In the genomic region with DNA sequence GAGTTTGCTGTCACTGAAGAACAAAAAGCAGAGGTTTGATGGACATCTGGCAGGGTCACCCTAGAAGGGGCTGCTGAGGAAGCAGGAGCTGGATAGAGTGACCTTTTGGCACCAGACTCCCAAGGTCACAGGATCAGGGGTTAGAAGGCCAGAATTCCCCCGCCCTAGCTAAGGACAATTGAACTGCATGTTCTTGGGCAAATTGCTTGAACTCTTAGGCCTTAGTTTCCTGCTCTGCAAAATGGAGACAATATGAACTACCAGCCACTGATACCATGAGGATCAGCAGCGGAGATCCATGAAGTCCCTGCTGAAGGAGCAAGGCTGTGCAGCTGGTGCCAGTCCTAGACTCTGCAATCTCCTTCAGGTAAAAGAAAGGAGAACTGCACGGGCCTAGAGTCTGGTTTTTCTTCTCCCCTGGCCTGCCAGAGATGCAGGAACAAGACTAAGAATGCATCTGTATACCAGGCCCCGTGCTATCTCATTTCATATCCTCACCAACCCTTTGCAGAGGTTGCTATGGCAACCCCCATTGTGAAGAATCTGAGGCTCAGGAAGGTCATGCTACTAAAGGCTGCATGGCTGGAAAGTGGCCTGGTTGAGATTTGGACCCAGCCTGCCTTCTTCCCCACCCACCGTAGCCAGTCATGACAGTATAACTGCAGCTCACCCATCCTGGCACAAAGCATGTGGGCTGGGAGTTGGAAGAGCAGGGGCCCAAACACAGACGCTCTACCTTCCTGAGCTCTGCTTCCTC, we compare ENCODE assay signal across 1 cellular context.
TF ChIP-seq lines count a peak whose summit lies in the region.

No MANE protein-coding gene starts in this region.

TF ChIP-seq in K562, 482 proteins besides CTCF, POLR2A, EP300 and RAD21:
- peak; percentile 90 for TF ChIP-seq RFX1 (IDR thresholded peaks at IDR 0.05)
- TF ChIP-seq FOXK2 (conservative IDR thresholded peaks at IDR 0.05 in 1 of 2, IDR thresholded peaks at IDR 0.05 in 1 of 2; ENCODE audit: low read depth in 2 of 2): no peak
